ENCODE assay signal across 19 cellular contexts in genomic region chr2:173957517-173957916, GRCh38. TPM values are rescaled to one million over a fixed set of nuclear protein-coding genes. Genes with fewer than 3 reads are reported as not detected.
DNase-seq lines count a peak whose midpoint lies in the region; ATAC-seq, FAIRE-seq and TF ChIP-seq lines count a peak whose summit lies in the region.
"Had no signal": no experiment of that assay in that cellular context is flagged by ENCODE, and none has a peak within 500 bp of the region (broad histone marks: within the 10 kb centered on the region; RNA-seq: fewer than 3 reads in every experiment).

No MANE protein-coding gene starts in this region.

- H3K4me1 ChIP-seq in CD8-positive, alpha-beta T cell (ENCODE audit: insufficient read depth, low read length), result peaks cover 89% of the 10 kb centered on the region
- peaks cover 88% of the 10 kb centered on the region for H3K4me1 ChIP-seq in Loucy (ENCODE audit: insufficient read depth, low read length, poor library complexity, severe bottlenecking)

- ATAC-seq in CD8-positive, alpha-beta T cell, result no peak
- ATAC-seq in natural killer cell (no peak), HG03378 (IDR thresholded peaks at IDR 0.05; ENCODE audit: unreplicated experiment) (no peak), GM21619 (IDR thresholded peaks at IDR 0.05; ENCODE audit: unreplicated experiment) (no peak)
- ATAC-seq: SK-N-SH treated with all-trans-retinoic acid at 6 μM for 48 hours had no signal

- peak overlapping the region; percentile 27 for H3K4me3 Mint-ChIP-seq in CD8-positive, alpha-beta T cell
- H3K4me3 Mint-ChIP-seq in natural killer cell, result peak overlapping the region; percentile 62
- H3K4me3 Mint-ChIP-seq: activated CD4-positive, alpha-beta memory T cell treated with anti-CD3 and anti-CD28 coated beads for 36 hours had no signal

- no peaks in the 10 kb centered on the region; the same call in 1 of the 2 replicates for H3F3A ChIP-seq in Loucy (ENCODE audit: low read depth)

- no peaks in the 10 kb centered on the region for H3K27me3 ChIP-seq in CD8-positive, alpha-beta T cell (ENCODE audit: insufficient read depth, low read length)
- no peaks in the 10 kb centered on the region for H3K27me3 ChIP-seq in Loucy (ENCODE audit: insufficient read depth, low read length, poor library complexity, severe bottlenecking)
- H3K27me3 ChIP-seq: BLaER1 treated with 17β-estradiol and CSF1 and Interleukin-3, amounts not matched to agents 10 nM and 100 nM; right atrium auricular region; testis had no signal

- H2AFZ ChIP-seq in Loucy (ENCODE audit: low read length), result no peak overlapping the region

- H3K79me2 ChIP-seq in Loucy (ENCODE audit: insufficient read depth, low read length), result peaks cover 100% of the 10 kb centered on the region

- peak overlapping the region; percentile 47 for H3K9ac ChIP-seq in Loucy (ENCODE audit: low read depth, low read length, poor library complexity, severe bottlenecking)
- H3K9ac ChIP-seq: BLaER1 treated with 17β-estradiol and CSF1 and Interleukin-3, amounts not matched to agents 10 nM and 100 nM had no signal

- no peaks in the 10 kb centered on the region for H3K9me3 ChIP-seq in CD8-positive, alpha-beta T cell (ENCODE audit: low read length)
- H3K9me3 ChIP-seq in Loucy (ENCODE audit: insufficient read depth, low read depth, low read length), result no peaks in the 10 kb centered on the region
- H3K9me3 ChIP-seq: right atrium auricular region, testis had no signal

- POLR2A ChIA-PET in CD8-positive, alpha-beta T cell (lab: Charles Lee), result interaction anchor here (1.2 kb wide), 1 partner anchor 8 kb away, joined by 4 read pairs; the partner anchor contains the start of gene SP3

- no peaks in the 10 kb centered on the region for H3K27me3 Mint-ChIP-seq in CD8-positive, alpha-beta T cell (ENCODE audit: low read depth)
- no peaks in the 10 kb centered on the region for H3K27me3 Mint-ChIP-seq in natural killer cell (ENCODE audit: low read depth in 2 of 2)
- H3K27me3 Mint-ChIP-seq: activated CD4-positive, alpha-beta memory T cell treated with anti-CD3 and anti-CD28 coated beads for 36 hours had no signal

- FAIRE-seq in colon (lab: Jason Lieb, UNC), result peak; percentile 76
- FAIRE-seq: frontal cortex, HTR-8/SVneo had no signal

- no peak for TF ChIP-seq CTCF in CD8-positive, alpha-beta T cell (IDR thresholded peaks at IDR 0.05)
- TF ChIP-seq CTCF in Loucy (conservative IDR thresholded peaks at IDR 0.05; ENCODE audit: low read length) (no peak), natural killer cell (IDR thresholded peaks at IDR 0.05) (no peak)

- H3K27ac Mint-ChIP-seq in CD8-positive, alpha-beta T cell, result no peak overlapping the region
- H3K27ac Mint-ChIP-seq in natural killer cell, result peak overlapping the region; percentile 61 to 67
- H3K27ac Mint-ChIP-seq: activated CD4-positive, alpha-beta memory T cell treated with anti-CD3 and anti-CD28 coated beads for 36 hours had no signal

- H3K9me3 Mint-ChIP-seq in CD8-positive, alpha-beta T cell, result peaks cover 4% of the 10 kb centered on the region
- no peaks in the 10 kb centered on the region for H3K9me3 Mint-ChIP-seq in natural killer cell
- H3K9me3 Mint-ChIP-seq: activated CD4-positive, alpha-beta memory T cell treated with anti-CD3 and anti-CD28 coated beads for 36 hours had no signal

- peaks cover 13% of the 10 kb centered on the region for H3K36me3 ChIP-seq in CD8-positive, alpha-beta T cell (ENCODE audit: insufficient read depth, low read length)
- peaks cover 48% of the 10 kb centered on the region for H3K36me3 ChIP-seq in Loucy (ENCODE audit: insufficient read depth, low read length)

- no peaks in the 10 kb centered on the region for H3K9me2 ChIP-seq in Loucy (replicated peaks; ENCODE audit: low read depth, low read length)

- peak overlapping the region; percentile 95 for H3K4me2 ChIP-seq in Loucy (ENCODE audit: low read depth, low read length, poor library complexity, severe bottlenecking)

- H3K4me3 ChIP-seq in CD8-positive, alpha-beta T cell (ENCODE audit: low read depth, low read length), result no peak overlapping the region
- peak overlapping the region; percentile 89 for H3K4me3 ChIP-seq in Loucy (ENCODE audit: low read length, poor library complexity, severe bottlenecking)
- H3K4me3 ChIP-seq: BLaER1 treated with 17β-estradiol and CSF1 and Interleukin-3, amounts not matched to agents 10 nM and 100 nM; right atrium auricular region; testis had no signal

- CTCF ChIA-PET in CD8-positive, alpha-beta T cell (lab: Charles Lee), result no interaction called here

- intact Hi-C loops in CD8-positive, alpha-beta T cell (cut with DNase I, micrococcal nuclease), result loop anchor here in 1 of 2 experiments (5.0 kb wide), 1 partner anchor 385 kb away; no protein-coding TSS in a partner anchor
- intact Hi-C loops in natural killer cell (cut with micrococcal nuclease), result no loop called here

- H3K27ac ChIP-seq in CD8-positive, alpha-beta T cell (ENCODE audit: low read depth, low read length), result no peak overlapping the region
- H3K27ac ChIP-seq: BLaER1 treated with 17β-estradiol and CSF1 and Interleukin-3, amounts not matched to agents 10 nM and 100 nM; right atrium auricular region; testis had no signal

- peaks cover 88% of the 10 kb centered on the region for H3K4me1 Mint-ChIP-seq in CD8-positive, alpha-beta T cell (ENCODE audit: low read depth)
- H3K4me1 Mint-ChIP-seq in natural killer cell, result peaks cover 90 to 91% of the 10 kb centered on the region in 2 donors

- no peak for DNase-seq in CD8-positive, alpha-beta T cell
- DNase-seq in natural killer cell, result no peak
- DNase-seq in NCI-H1694 (lab: John Stamatoyannopoulos, UW), result no peak
- no peak for DNase-seq in NCI-H2081 treated with DMSO at 0.1 percent for 48 hours (lab: John Stamatoyannopoulos, UW)
- DNase-seq: activated CD4-positive, alpha-beta memory T cell treated with anti-CD3 and anti-CD28 coated beads for 36 hours; activated effector memory CD4-positive, alpha-beta T cell treated with Interleukin-2 at 50 U/mL for 16 hours; effector memory CD4-positive, alpha-beta T cell; NCI-H2081; NCI-H526 treated with DMSO at 0.1 percent for 48 hours; testis had no signal

- H4K20me1 ChIP-seq in Loucy (ENCODE audit: insufficient read depth, low read length, poor library complexity, severe bottlenecking), result peaks cover 100% of the 10 kb centered on the region

- H3K36me3 Mint-ChIP-seq in CD8-positive, alpha-beta T cell, result peaks cover 66% of the 10 kb centered on the region
- H3K36me3 Mint-ChIP-seq in natural killer cell, result peaks cover 17% of the 10 kb centered on the region

RNA-seq across cellular contexts. Expression of gene SP3, which starts 7.7 kb away (rescaled TPM):
- 100 to 1,000 TPM; 166 to 169 TPM for total RNA-seq in CD8-positive, alpha-beta T cell
- 100 to 1,000 TPM; 179 to 200 (median 188) TPM for total RNA-seq in natural killer cell
